In the genomic region with DNA sequence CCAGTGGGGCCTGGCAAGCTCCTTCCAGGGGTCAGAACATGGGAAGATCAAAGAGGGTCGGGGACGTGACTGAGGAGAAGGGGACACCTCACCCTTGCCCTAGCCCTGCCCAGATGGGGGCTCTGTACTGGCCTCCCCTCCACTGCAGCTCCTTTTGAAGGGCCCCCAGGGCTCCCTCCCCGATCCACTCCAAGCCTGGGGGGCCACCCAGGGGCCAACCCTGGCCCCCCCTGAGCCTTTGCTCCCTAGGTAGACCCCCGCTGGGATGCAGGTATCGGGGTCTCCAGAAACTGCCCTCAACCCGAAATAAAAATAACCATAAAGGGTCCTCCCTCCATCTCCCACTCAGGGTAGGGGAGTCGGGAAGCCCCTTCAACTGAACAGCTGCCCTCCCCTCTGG, we compare ENCODE assay signal across 29 cellular contexts. TPM values are rescaled to one million over a fixed set of nuclear protein-coding genes. Genes with fewer than 3 reads are reported as not detected.
"Had no signal": no experiment of that assay in that cellular context is flagged by ENCODE, and none has a peak within 500 bp of the region (broad histone marks: within the 10 kb centered on the region; RNA-seq: fewer than 3 reads in every experiment).

No MANE protein-coding gene starts in this region.

- DNase-seq: activated B cell treated with CpG ODN at 0.5 μM for 24 hours; activated CD4-positive, alpha-beta memory T cell treated with anti-CD3 and anti-CD28 coated beads, Interleukin-2, amount 10 ng/mL, durations not matched to agents 7 days and 5 days; activated CD4-positive, alpha-beta T cell treated with anti-CD3 and anti-CD28 coated beads for 1 hour; activated CD4-positive, alpha-beta T cell treated with anti-CD3 and anti-CD28 coated beads, Interleukin-2, amount 50 U/mL, for 1 hour; activated CD8-positive, alpha-beta memory T cell treated with anti-CD3 and anti-CD28 coated beads, Interleukin-2, amount 50 U/mL, for 4 hours; activated effector memory CD4-positive, alpha-beta T cell treated with anti-CD3 and anti-CD28 coated beads, Interleukin-2, amount 50 U/mL, for 16 hours; activated naive CD4-positive, alpha-beta T cell treated with Interleukin-2 at 50 U/mL for 16 hours; activated naive CD8-positive, alpha-beta T cell treated with anti-CD3 and anti-CD28 coated beads, Interleukin-2, amount 50 U/mL, for 24 hours; activated T-cell treated with anti-CD3 and anti-CD28 coated beads, Interleukin-2, amount 50 U/mL, for 24 hours; amniotic stem cell; central memory CD4-positive, alpha-beta T cell; MG63; MV-4-11; NCI-H1092 treated with DMSO at 0.1 percent for 48 hours; NCI-H1417 treated with DMSO at 0.1 percent for 48 hours; NCI-H1694; NCI-H2029; NCI-H2107; NCI-H2171 treated with DMSO at 0.1 percent for 48 hours; NCI-H226; NCI-H526 treated with DMSO at 0.1 percent for 48 hours; NCI-H82; T-cell; T-helper 2 cell; T1000 had no signal

- H3K4me3 Mint-ChIP-seq: activated B cell treated with CpG ODN at 0.5 μM for 24 hours; activated CD4-positive, alpha-beta memory T cell treated with anti-CD3 and anti-CD28 coated beads, Interleukin-2, amount 10 ng/mL, durations not matched to agents 7 days and 5 days; activated naive CD8-positive, alpha-beta T cell treated with anti-CD3 and anti-CD28 coated beads, Interleukin-2, amount 50 U/mL, for 24 hours; activated T-cell treated with anti-CD3 and anti-CD28 coated beads, Interleukin-2, amount 50 U/mL, for 24 hours; T-cell had no signal

- H3K36me3 Mint-ChIP-seq: T-cell had no signal

- H3K27me3 ChIP-seq: MG63 had no signal

- H3K27ac Mint-ChIP-seq: activated B cell treated with CpG ODN at 0.5 μM for 24 hours; activated CD4-positive, alpha-beta memory T cell treated with anti-CD3 and anti-CD28 coated beads, Interleukin-2, amount 10 ng/mL, durations not matched to agents 7 days and 5 days; activated naive CD8-positive, alpha-beta T cell treated with anti-CD3 and anti-CD28 coated beads, Interleukin-2, amount 50 U/mL, for 24 hours; activated T-cell treated with anti-CD3 and anti-CD28 coated beads, Interleukin-2, amount 50 U/mL, for 24 hours; T-cell had no signal

- H3K4me3 ChIP-seq: MG63, SK-N-MC had no signal

- H3K27ac ChIP-seq: SK-N-MC had no signal

- H3K36me3 ChIP-seq: MG63 had no signal

- H3K4me1 Mint-ChIP-seq: activated B cell treated with CpG ODN at 0.5 μM for 24 hours; activated CD4-positive, alpha-beta memory T cell treated with anti-CD3 and anti-CD28 coated beads, Interleukin-2, amount 10 ng/mL, durations not matched to agents 7 days and 5 days; activated naive CD8-positive, alpha-beta T cell treated with anti-CD3 and anti-CD28 coated beads, Interleukin-2, amount 50 U/mL, for 24 hours; T-cell had no signal

RNA-seq across cellular contexts. Expression of gene FAM131C, which starts 37.4 kb away (rescaled TPM):
- total RNA-seq: activated B cell treated with CpG ODN at 0.5 μM for 24 hours, OCI-LY7, RPMI7951 had no signal

RNA-seq across cellular contexts. Expression of gene EPHA2, which starts 45.0 kb away (rescaled TPM):
- total RNA-seq: activated B cell treated with CpG ODN at 0.5 μM for 24 hours; activated CD4-positive, alpha-beta memory T cell treated with anti-CD3 and anti-CD28 coated beads, Interleukin-2, amount 10 ng/mL, durations not matched to agents 7 days and 5 days; activated CD8-positive, alpha-beta memory T cell treated with anti-CD3 and anti-CD28 coated beads for 36 hours had no signal
